Comparison of ENCODE assay signal across 1 cellular context in genomic region chr19:19663292-19664120, GRCh38.
A peak's percentile ranks its signal among the peaks of the same experiment; 100 is the strongest.
TF ChIP-seq lines count a peak whose summit lies in the region.

ATP13A1 (minus strand) TSS chr19:19663676; CDS start chr19:19663666, 10 bp downstream.

TF ChIP-seq in HepG2, 621 proteins besides CTCF, POLR2A, EP300 and RAD21 (continued from another document and continues in another):
- no peak for TF ChIP-seq TIGD3 (CRISPR knock-in tag; IDR thresholded peaks at IDR 0.05; ENCODE audit: borderline replicate concordance)
- peak; percentile 71 for TF ChIP-seq POLR2AphosphoS5 (IDR thresholded peaks at IDR 0.05; ENCODE audit: low read depth, low read length)
- TF ChIP-seq MEIS2 (CRISPR knock-in tag; IDR thresholded peaks at IDR 0.05) = peak; percentile 48
- TF ChIP-seq PBX2 (CRISPR knock-in tag; IDR thresholded peaks at IDR 0.05) = no peak
- TF ChIP-seq KDM2A (CRISPR knock-in tag; IDR thresholded peaks at IDR 0.05; ENCODE audit: borderline replicate concordance, low read depth) = peak; percentile 68; the same call in 1 of the 2 replicates
- peak; percentile 76 for TF ChIP-seq HCFC1 (IDR thresholded peaks at IDR 0.05; ENCODE audit: low read depth, low read length)
- no peak; the same call in 1 of the 2 replicates for TF ChIP-seq CSRNP1 (CRISPR knock-in tag; IDR thresholded peaks at IDR 0.05)
- no peak for TF ChIP-seq TBL1XR1 (IDR thresholded peaks at IDR 0.05; ENCODE audit: borderline replicate concordance, low read length, partially characterized antibody)
- TF ChIP-seq POGK (CRISPR knock-in tag; conservative IDR thresholded peaks at IDR 0.05) = peak; percentile 50; the same call in 1 of the 2 replicates
- TF ChIP-seq TEAD3 (CRISPR knock-in tag; optimal IDR thresholded peaks at IDR 0.05; ENCODE audit: borderline replicate concordance) = peak; percentile 3
- TF ChIP-seq MXI1 (IDR thresholded peaks at IDR 0.05; ENCODE audit: borderline replicate concordance, low read depth, low read length) = peak; percentile 58; the same call in 1 of the 3 replicates
- TF ChIP-seq HIVEP1 (CRISPR knock-in tag; IDR thresholded peaks at IDR 0.05) = no peak
- peak; percentile 50; the same call in 1 of the 2 replicates for TF ChIP-seq ZNF710 (CRISPR knock-in tag; IDR thresholded peaks at IDR 0.05; ENCODE audit: borderline replicate concordance)
- 0 out of 2 replicates have a peak, but pooled peaks have one; percentile 64 for TF ChIP-seq ZNF564 (CRISPR knock-in tag; IDR thresholded peaks at IDR 0.05)
- peak; percentile 90; the same call in 1 of the 2 replicates for TF ChIP-seq CCDC6 (CRISPR knock-in tag; IDR thresholded peaks at IDR 0.05)
- TF ChIP-seq MXD1 (CRISPR knock-in tag; IDR thresholded peaks at IDR 0.05) = peak; percentile 45; the same call in 1 of the 2 replicates
- peak; percentile 78; the same call in 1 of the 2 replicates for TF ChIP-seq ARID4A (CRISPR knock-in tag; IDR thresholded peaks at IDR 0.05; ENCODE audit: borderline replicate concordance)
- TF ChIP-seq BHLHE40 (IDR thresholded peaks at IDR 0.05; ENCODE audit: low read length) = no peak
- 0 out of 2 replicates have a peak, but pooled peaks have one; percentile 34 for TF ChIP-seq TGIF2 (CRISPR knock-in tag; IDR thresholded peaks at IDR 0.05)
- TF ChIP-seq SRSF1 (optimal IDR thresholded peaks at IDR 0.05; ENCODE audit: low read depth, low read length) = peak; percentile 75
- TF ChIP-seq MIER3 (CRISPR knock-in tag; IDR thresholded peaks at IDR 0.05; ENCODE audit: borderline replicate concordance) = peak; percentile 33; the same call in 1 of the 2 replicates
- TF ChIP-seq RAD51 (IDR thresholded peaks at IDR 0.05; ENCODE audit: borderline replicate concordance) = no peak
- TF ChIP-seq MXD4 (CRISPR knock-in tag; IDR thresholded peaks at IDR 0.05) = 0 out of 2 replicates have a peak, but pooled peaks have one; percentile 21
- TF ChIP-seq IRF1 (CRISPR knock-in tag; IDR thresholded peaks at IDR 0.05; ENCODE audit: low read depth) = no peak
- TF ChIP-seq GATAD1 (CRISPR knock-in tag; IDR thresholded peaks at IDR 0.05) = peak; percentile 88
- peak; percentile 75 for TF ChIP-seq SAP130 (CRISPR knock-in tag; IDR thresholded peaks at IDR 0.05; ENCODE audit: low read depth)
- peak; percentile 97 for TF ChIP-seq ELF1 (CRISPR knock-in tag; IDR thresholded peaks at IDR 0.05)
- peak; percentile 93 for TF ChIP-seq ZBTB14 (CRISPR knock-in tag; IDR thresholded peaks at IDR 0.05)
- 0 out of 2 replicates have a peak, but pooled peaks have one; percentile 57 for TF ChIP-seq ZNF180 (CRISPR knock-in tag; IDR thresholded peaks at IDR 0.05; ENCODE audit: borderline replicate concordance, low read depth)
- 0 out of 2 replicates have a peak, but pooled peaks have one; percentile 47 for TF ChIP-seq HES4 (CRISPR knock-in tag; IDR thresholded peaks at IDR 0.05; ENCODE audit: borderline replicate concordance)
- TF ChIP-seq SMAD3 (CRISPR knock-in tag; IDR thresholded peaks at IDR 0.05) = peak; percentile 34; the same call in 1 of the 2 replicates
- TF ChIP-seq ZNF597 (CRISPR knock-in tag; IDR thresholded peaks at IDR 0.05) = no peak
- TF ChIP-seq SP4 (CRISPR knock-in tag; IDR thresholded peaks at IDR 0.05) = peak; percentile 76; the same call in 1 of the 2 replicates
- no peak for TF ChIP-seq TSC22D2 (CRISPR knock-in tag; IDR thresholded peaks at IDR 0.05; ENCODE audit: borderline replicate concordance)
- TF ChIP-seq ZNF34 (CRISPR knock-in tag; IDR thresholded peaks at IDR 0.05; ENCODE audit: borderline replicate concordance) = peak; percentile 22; the same call in 1 of the 2 replicates
- TF ChIP-seq KLF16 (CRISPR knock-in tag; IDR thresholded peaks at IDR 0.05) = peak in 1 of 2 experiments; percentile 56; a peak in 1 of 4 replicates
- peak; percentile 61 for TF ChIP-seq BRD4 (CRISPR knock-in tag; IDR thresholded peaks at IDR 0.05)
- no peak for TF ChIP-seq NONO (IDR thresholded peaks at IDR 0.05)
- TF ChIP-seq NONO (CRISPR knock-in tag; conservative IDR thresholded peaks at IDR 0.05) = peak; percentile 32; the same call in 1 of the 2 replicates
- TF ChIP-seq ATF2 (CRISPR knock-in tag; IDR thresholded peaks at IDR 0.05) = peak; percentile 21; the same call in 1 of the 2 replicates
- peak; percentile 80 for TF ChIP-seq ZNF772 (CRISPR knock-in tag; IDR thresholded peaks at IDR 0.05)
